In the genomic region with DNA sequence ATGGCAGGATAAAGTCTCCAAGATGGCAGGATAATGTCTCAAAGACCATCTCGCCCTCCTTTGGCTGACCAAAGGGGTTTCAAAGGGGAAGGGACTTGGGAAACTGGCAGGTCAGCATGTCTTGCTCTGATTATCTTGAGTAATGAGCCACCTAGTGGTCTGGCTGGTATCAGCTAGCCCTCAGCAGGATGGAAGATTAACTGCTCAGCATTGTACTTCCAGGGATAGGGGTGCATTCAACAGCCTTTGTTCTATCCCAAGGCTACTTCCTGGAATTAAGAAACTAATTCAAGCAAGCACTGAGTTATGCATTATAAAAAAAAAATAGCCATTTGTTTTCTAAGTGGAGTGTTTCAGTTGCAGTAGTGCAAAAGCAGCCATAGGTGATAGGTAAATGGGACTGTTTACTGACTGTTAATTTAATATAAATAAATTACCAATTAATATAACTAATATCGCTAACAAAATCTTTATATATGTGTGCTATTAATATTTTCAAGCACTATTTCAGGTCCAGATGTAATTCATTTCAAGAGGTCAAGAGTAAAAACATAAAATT, we compare ENCODE assay signal across 8 cellular contexts.
DNase-seq lines count a peak whose midpoint lies in the region; ATAC-seq and TF ChIP-seq lines count a peak whose summit lies in the region.

No MANE protein-coding gene starts in this region.

- H3K9me2 ChIP-seq in Loucy (replicated peaks; ENCODE audit: low read depth, low read length): no peaks in the 10 kb centered on the region

- H3K4me3 ChIP-seq in Loucy (ENCODE audit: low read length, poor library complexity, severe bottlenecking) (peak overlapping the region; percentile 15), skeletal muscle tissue (ENCODE audit: low read length in 3 of 3) (peak overlapping the region in 2 of 3 donors; percentile 25 to 68)

- no peak for ATAC-seq in HG03039 (IDR thresholded peaks at IDR 0.05; ENCODE audit: unreplicated experiment)
- ATAC-seq in activated T-cell treated with anti-CD3 and anti-CD28 coated beads, Interleukin-2, amount 50 U/mL, for 72 hours (replicated peaks in 1 of 2): no peak

- no peak overlapping the region for H3K27ac ChIP-seq in skeletal muscle tissue (ENCODE audit: low read depth, low read length)

- H3K9ac ChIP-seq in Loucy (ENCODE audit: low read depth, low read length, poor library complexity, severe bottlenecking) (no peak overlapping the region), skeletal muscle tissue (ENCODE audit: low read depth in 1 of 3, low read length in 3 of 3) (no peak overlapping the region)

- peak overlapping the region; percentile 6 for H3K4me2 ChIP-seq in Loucy (ENCODE audit: low read depth, low read length, poor library complexity, severe bottlenecking)

- H3K4me1 ChIP-seq in Loucy (ENCODE audit: insufficient read depth, low read length, poor library complexity, severe bottlenecking) (no peaks in the 10 kb centered on the region), skeletal muscle tissue (ENCODE audit: control insufficient read depth in 3 of 3, insufficient read depth in 3 of 3, low read length in 3 of 3) (no peaks in the 10 kb centered on the region)

- H3K9me3 ChIP-seq in Loucy (ENCODE audit: insufficient read depth, low read depth, low read length) (no peaks in the 10 kb centered on the region), skeletal muscle tissue (ENCODE audit: control insufficient read depth in 3 of 3, low read length in 3 of 3) (peaks cover 0 to 2% (median 0%) of the 10 kb centered on the region in 3 donors)

- no peak overlapping the region for H3K27ac Mint-ChIP-seq in activated T-cell treated with anti-CD3 and anti-CD28 coated beads, Interleukin-2, amount 50 U/mL, for 72 hours

- H3K4me1 Mint-ChIP-seq in activated T-cell treated with anti-CD3 and anti-CD28 coated beads, Interleukin-2, amount 50 U/mL, for 72 hours (ENCODE audit: low read depth): no peaks in the 10 kb centered on the region

- DNase-seq in DMS 273 (lab: John Stamatoyannopoulos, UW; ENCODE audit: unreplicated experiment): peak; percentile 60
- DNase-seq in DMS 273 treated with DMSO at 0.1 percent for 48 hours (lab: John Stamatoyannopoulos, UW): no peak
- peak; percentile 86 to 93 for DNase-seq in SHP77 (lab: John Stamatoyannopoulos, UW)
- DNase-seq in glomerular visceral epithelial cell (ENCODE audit: extremely low spot score): peak; percentile 49
- DNase-seq in activated T-cell treated with anti-CD3 and anti-CD28 coated beads, Interleukin-2, amount 50 U/mL, for 72 hours: no peak

- H3K27me3 ChIP-seq in Loucy (ENCODE audit: insufficient read depth, low read length, poor library complexity, severe bottlenecking) (no peaks in the 10 kb centered on the region), skeletal muscle tissue (ENCODE audit: control insufficient read depth in 3 of 3, insufficient read depth in 3 of 3, low read length in 3 of 3) (no peaks in the 10 kb centered on the region)

- peaks cover 4 to 5% of the 10 kb centered on the region in 2 donors for H3K9me3 Mint-ChIP-seq in activated T-cell treated with anti-CD3 and anti-CD28 coated beads, Interleukin-2, amount 50 U/mL, for 72 hours

- H3K27me3 Mint-ChIP-seq in activated T-cell treated with anti-CD3 and anti-CD28 coated beads, Interleukin-2, amount 50 U/mL, for 72 hours (ENCODE audit: low read depth): no peaks in the 10 kb centered on the region

- H3K36me3 Mint-ChIP-seq in activated T-cell treated with anti-CD3 and anti-CD28 coated beads, Interleukin-2, amount 50 U/mL, for 72 hours (ENCODE audit: insufficient read depth in 2 of 2): no peaks in the 10 kb centered on the region

- TF ChIP-seq CTCF in Loucy (conservative IDR thresholded peaks at IDR 0.05; ENCODE audit: low read length): peak; percentile 63

- H3K4me3 Mint-ChIP-seq in activated T-cell treated with anti-CD3 and anti-CD28 coated beads, Interleukin-2, amount 50 U/mL, for 72 hours: no peak overlapping the region

- no peaks in the 10 kb centered on the region for H4K20me1 ChIP-seq in Loucy (ENCODE audit: insufficient read depth, low read length, poor library complexity, severe bottlenecking)

- no peaks in the 10 kb centered on the region for H3F3A ChIP-seq in Loucy (ENCODE audit: low read depth)

- no peak overlapping the region for H2AFZ ChIP-seq in Loucy (ENCODE audit: low read length)

- H3K36me3 ChIP-seq in Loucy (ENCODE audit: insufficient read depth, low read length): no peaks in the 10 kb centered on the region
- no peaks in the 10 kb centered on the region for H3K36me3 ChIP-seq in skeletal muscle tissue (ENCODE audit: control insufficient read depth in 3 of 3, insufficient read depth in 3 of 3, low read length in 3 of 3)

- no peaks in the 10 kb centered on the region for H3K79me2 ChIP-seq in Loucy (ENCODE audit: insufficient read depth, low read length)

Comparison
In these comparisons a context has a peak if more than half of its experiments do, and no peak if none do; other contexts are left out.
1. DNase-seq: peak in DMS 273 (single experiment), SHP77 (2 of 2) and glomerular visceral epithelial cell (single experiment); none in DMS 273 treated with DMSO at 0.1 percent for 48 hours (single experiment) and activated T-cell treated with anti-CD3 and anti-CD28 coated beads, Interleukin-2, amount 50 U/mL, for 72 hours (0 of 2).